In the genomic region with DNA sequence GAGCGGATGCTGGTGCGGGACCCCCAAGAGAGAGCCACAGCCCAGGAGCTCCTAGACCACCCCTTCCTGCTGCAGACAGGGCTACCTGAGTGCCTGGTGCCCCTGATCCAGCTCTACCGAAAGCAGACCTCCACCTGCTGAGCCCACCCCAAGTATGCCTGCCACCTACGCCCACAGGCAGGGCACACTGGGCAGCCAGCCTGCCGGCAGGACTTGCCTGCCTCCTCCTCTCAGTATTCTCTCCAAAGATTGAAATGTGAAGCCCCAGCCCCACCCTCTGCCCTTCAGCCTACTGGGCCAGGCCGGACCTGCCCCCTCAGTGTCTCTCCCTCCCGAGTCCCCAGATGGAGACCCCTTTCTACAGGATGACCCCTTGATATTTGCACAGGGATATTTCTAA, we compare ENCODE assay signal across 35 cellular contexts. TPM values are rescaled to one million over a fixed set of nuclear protein-coding genes. Genes with fewer than 3 reads are reported as not detected.
"Had no signal": no experiment of that assay in that cellular context is flagged by ENCODE, and none has a peak within 500 bp of the region (broad histone marks: within the 10 kb centered on the region; RNA-seq: fewer than 3 reads in every experiment).

No MANE protein-coding gene starts in this region.

- H3K4me3 ChIP-seq: adrenal gland, body of pancreas, cardiac muscle cell, coronary artery, esophagus muscularis mucosa, gastrocnemius medialis, heart left ventricle had no signal

- H3K4me1 ChIP-seq: adrenal gland, foreskin keratinocyte had no signal

- H3K36me3 ChIP-seq: adrenal gland, cardiac muscle cell, esophagus muscularis mucosa, gastrocnemius medialis, heart left ventricle had no signal

- H3K9me3 Mint-ChIP-seq: activated CD4-positive, alpha-beta memory T cell treated with anti-CD3 and anti-CD28 coated beads for 36 hours; activated CD4-positive, alpha-beta T cell treated with anti-CD3 and anti-CD28 coated beads, Interleukin-2, amount 10 ng/mL, durations not matched to agents 24 days and 14 days; activated naive CD4-positive, alpha-beta T cell treated with anti-CD3 and anti-CD28 coated beads, Interleukin-2, amount 50 U/mL, for 24 hours; activated naive CD8-positive, alpha-beta T cell treated with anti-CD3 and anti-CD28 coated beads for 36 hours; activated naive CD8-positive, alpha-beta T cell treated with anti-CD3 and anti-CD28 coated beads, Interleukin-2, amount 50 U/mL, for 24 hours; activated T-helper 1 cell treated with anti-CD3 and anti-CD28 coated beads, Interleukin-12 subunit alpha, Interleukin-12 subunit beta, Interleukin-2, Interleukin-4 antibody, amounts not matched to agents 30 ng/mL and 10 ng/mL and 1 ng/mL, durations not matched to agents 14 hours and 24 hours and 36 hours; activated T-helper 2 cell treated with anti-CD3 and anti-CD28 coated beads, Interferon-gamma antibody, Interleukin-2, Interleukin-4, amounts not matched to agents 10 μg/mL and 5 μg/mL and 100 μg/mL, durations not matched to agents 14 hours and 24 hours and 36 hours; central memory CD8-positive, alpha-beta T cell; effector memory CD8-positive, alpha-beta T cell had no signal

- H3K36me3 Mint-ChIP-seq: activated CD4-positive, alpha-beta memory T cell treated with anti-CD3 and anti-CD28 coated beads for 36 hours; activated CD8-positive, alpha-beta memory T cell treated with anti-CD3 and anti-CD28 coated beads, Interleukin-2, amount 10 ng/mL, durations not matched to agents 7 days and 5 days; activated naive CD4-positive, alpha-beta T cell treated with anti-CD3 and anti-CD28 coated beads, Interleukin-2, amount 50 U/mL, for 24 hours; activated naive CD8-positive, alpha-beta T cell treated with anti-CD3 and anti-CD28 coated beads for 36 hours had no signal

- ATAC-seq: activated CD4-positive, alpha-beta T cell treated with anti-CD3 and anti-CD28 coated beads for 36 hours; activated CD8-positive, alpha-beta memory T cell treated with anti-CD3 and anti-CD28 coated beads, Interleukin-2, amount 10 ng/mL, durations not matched to agents 7 days and 5 days; activated CD8-positive, alpha-beta T cell treated with anti-CD3 and anti-CD28 coated beads, Interleukin-2, amount 10 ng/mL, durations not matched to agents 7 days and 5 days; activated naive CD8-positive, alpha-beta T cell treated with anti-CD3 and anti-CD28 coated beads, Interleukin-2, amount 50 U/mL, for 24 hours; body of pancreas; effector memory CD8-positive, alpha-beta T cell; foreskin keratinocyte; gastrocnemius medialis; heart left ventricle had no signal

- DNase-seq: activated CD4-positive, alpha-beta memory T cell treated with anti-CD3 and anti-CD28 coated beads for 36 hours; activated CD4-positive, alpha-beta T cell treated with anti-CD3 and anti-CD28 coated beads for 36 hours; activated CD4-positive, alpha-beta T cell treated with anti-CD3 and anti-CD28 coated beads, Interleukin-2, amount 10 ng/mL, durations not matched to agents 24 days and 14 days; activated CD4-positive, CD25-positive, alpha-beta regulatory T cell; activated CD4-positive, CD25-positive, alpha-beta regulatory T cell treated with anti-CD3 and anti-CD28 coated beads, Interleukin-2, amount 50 U/mL, for 72 hours; activated CD8-positive, alpha-beta memory T cell treated with anti-CD3 and anti-CD28 coated beads, Interleukin-2, amount 10 ng/mL, durations not matched to agents 7 days and 5 days; activated CD8-positive, alpha-beta memory T cell treated with anti-CD3 and anti-CD28 coated beads, Interleukin-2, amount 50 U/mL, for 4 hours; activated CD8-positive, alpha-beta T cell treated with anti-CD3 and anti-CD28 coated beads, Interleukin-2, amount 10 ng/mL, durations not matched to agents 7 days and 5 days; activated effector memory CD4-positive, alpha-beta T cell treated with anti-CD3 and anti-CD28 coated beads, Interleukin-2, amount 50 U/mL, for 16 hours; activated naive CD4-positive, alpha-beta T cell; activated naive CD8-positive, alpha-beta T cell treated with anti-CD3 and anti-CD28 coated beads for 36 hours; activated naive CD8-positive, alpha-beta T cell treated with anti-CD3 and anti-CD28 coated beads, Interleukin-2, amount 50 U/mL, for 24 hours; activated T-cell treated with anti-CD3 and anti-CD28 coated beads, Interleukin-2, amount 50 U/mL, for 1 hour; activated T-cell treated with anti-CD3 and anti-CD28 coated beads, Interleukin-2, amount 50 U/mL, for 48 hours; adrenal gland; amygdala; aorta; body of pancreas; dermis blood vessel endothelial cell; effector CD4-positive, alpha-beta T cell; effector memory CD8-positive, alpha-beta T cell; erythroblast; foreskin keratinocyte; gastrocnemius medialis; glutamatergic neuron; T-helper 2 cell had no signal

- H3K9me3 ChIP-seq: adrenal gland, body of pancreas, esophagus muscularis mucosa, gastrocnemius medialis, heart left ventricle had no signal

- H3K27ac Mint-ChIP-seq: activated CD4-positive, alpha-beta memory T cell treated with anti-CD3 and anti-CD28 coated beads for 36 hours; activated CD4-positive, alpha-beta T cell treated with anti-CD3 and anti-CD28 coated beads for 36 hours; activated CD4-positive, alpha-beta T cell treated with anti-CD3 and anti-CD28 coated beads, Interleukin-2, amount 10 ng/mL, durations not matched to agents 24 days and 14 days; activated CD8-positive, alpha-beta memory T cell treated with anti-CD3 and anti-CD28 coated beads, Interleukin-2, amount 10 ng/mL, durations not matched to agents 7 days and 5 days; activated CD8-positive, alpha-beta T cell treated with anti-CD3 and anti-CD28 coated beads, Interleukin-2, amount 10 ng/mL, durations not matched to agents 7 days and 5 days; activated naive CD4-positive, alpha-beta T cell treated with anti-CD3 and anti-CD28 coated beads, Interleukin-2, amount 50 U/mL, for 24 hours; activated naive CD8-positive, alpha-beta T cell treated with anti-CD3 and anti-CD28 coated beads for 36 hours; activated naive CD8-positive, alpha-beta T cell treated with anti-CD3 and anti-CD28 coated beads, Interleukin-2, amount 50 U/mL, for 24 hours; activated T-helper 2 cell treated with anti-CD3 and anti-CD28 coated beads, Interferon-gamma antibody, Interleukin-2, Interleukin-4, amounts not matched to agents 10 μg/mL and 5 μg/mL and 100 μg/mL, durations not matched to agents 14 hours and 24 hours and 36 hours; effector memory CD8-positive, alpha-beta T cell had no signal

- H3K4me1 Mint-ChIP-seq: activated CD4-positive, alpha-beta T cell treated with anti-CD3 and anti-CD28 coated beads for 36 hours; activated naive CD4-positive, alpha-beta T cell treated with anti-CD3 and anti-CD28 coated beads, Interleukin-2, amount 50 U/mL, for 24 hours had no signal

- H3K27ac ChIP-seq: adrenal gland, body of pancreas, cardiac muscle cell, coronary artery, esophagus muscularis mucosa, foreskin keratinocyte, gastrocnemius medialis, heart left ventricle had no signal

- H3K4me3 Mint-ChIP-seq: activated CD4-positive, alpha-beta memory T cell treated with anti-CD3 and anti-CD28 coated beads for 36 hours; activated CD4-positive, alpha-beta T cell treated with anti-CD3 and anti-CD28 coated beads for 36 hours; activated CD4-positive, alpha-beta T cell treated with anti-CD3 and anti-CD28 coated beads, Interleukin-2, amount 10 ng/mL, durations not matched to agents 24 days and 14 days; activated CD8-positive, alpha-beta memory T cell treated with anti-CD3 and anti-CD28 coated beads, Interleukin-2, amount 10 ng/mL, durations not matched to agents 7 days and 5 days; activated CD8-positive, alpha-beta T cell treated with anti-CD3 and anti-CD28 coated beads, Interleukin-2, amount 10 ng/mL, durations not matched to agents 7 days and 5 days; activated naive CD4-positive, alpha-beta T cell treated with anti-CD3 and anti-CD28 coated beads, Interleukin-2, amount 50 U/mL, for 24 hours; activated naive CD8-positive, alpha-beta T cell treated with anti-CD3 and anti-CD28 coated beads for 36 hours; activated naive CD8-positive, alpha-beta T cell treated with anti-CD3 and anti-CD28 coated beads, Interleukin-2, amount 50 U/mL, for 24 hours; activated T-helper 1 cell treated with anti-CD3 and anti-CD28 coated beads, Interleukin-12 subunit alpha, Interleukin-12 subunit beta, Interleukin-2, Interleukin-4 antibody, amounts not matched to agents 30 ng/mL and 10 ng/mL and 1 ng/mL, durations not matched to agents 14 hours and 24 hours and 36 hours; central memory CD8-positive, alpha-beta T cell; effector memory CD8-positive, alpha-beta T cell had no signal

RNA-seq across cellular contexts. Expression of a gene that starts 6.9 kb away (rescaled TPM):
- total RNA-seq: activated CD4-positive, alpha-beta memory T cell treated with anti-CD3 and anti-CD28 coated beads for 36 hours; activated CD4-positive, alpha-beta T cell treated with anti-CD3 and anti-CD28 coated beads for 36 hours; activated CD4-positive, alpha-beta T cell treated with anti-CD3 and anti-CD28 coated beads, Interleukin-2, amount 10 ng/mL, durations not matched to agents 24 days and 14 days; activated CD8-positive, alpha-beta memory T cell treated with anti-CD3 and anti-CD28 coated beads, Interleukin-2, amount 10 ng/mL, durations not matched to agents 7 days and 5 days; activated naive CD8-positive, alpha-beta T cell treated with anti-CD3 and anti-CD28 coated beads for 36 hours; activated T-helper 1 cell treated with anti-CD3 and anti-CD28 coated beads, Interleukin-12 subunit alpha, Interleukin-12 subunit beta, Interleukin-2, Interleukin-4 antibody, amounts not matched to agents 30 ng/mL and 10 ng/mL and 1 ng/mL, durations not matched to agents 14 hours and 24 hours and 36 hours; adrenal gland; aorta; body of pancreas; dermis blood vessel endothelial cell; esophagus muscularis mucosa; foreskin keratinocyte; gastrocnemius medialis; T-helper 1 cell treated with Interleukin-12 subunit alpha and Interleukin-12 subunit beta and Interleukin-4 antibody, amounts not matched to agents 30 ng/mL and 1 ng/mL, for 36 hours had no signal

RNA-seq across cellular contexts. Expression of a gene that starts 37.1 kb away (rescaled TPM):
- total RNA-seq: dermis blood vessel endothelial cell had no signal
